ENCODE assay signal across 18 cellular contexts in genomic region chr7:21054427-21055133, GRCh38.
DNase-seq lines count a peak whose midpoint lies in the region; ATAC-seq and TF ChIP-seq lines count a peak whose summit lies in the region.
"Had no signal": no experiment of that assay in that cellular context is flagged by ENCODE, and none has a peak within 500 bp of the region (broad histone marks: within the 10 kb centered on the region; RNA-seq: fewer than 3 reads in every experiment).

No MANE protein-coding gene starts in this region.

- H3K4me3 Mint-ChIP-seq in MCF 10A (ENCODE audit: unreplicated experiment) = no peak overlapping the region
- H3K4me3 Mint-ChIP-seq: CD8-positive, alpha-beta memory T cell; T-cell had no signal

- H3K56ac ChIP-seq in mesendoderm (ENCODE audit: low read length) = no peak overlapping the region

- no peak for TF ChIP-seq POLR2A in breast epithelium (IDR thresholded peaks at IDR 0.05)

- no peaks in the 10 kb centered on the region for H3K4me1 Mint-ChIP-seq in MCF 10A (ENCODE audit: insufficient read depth, unreplicated experiment)
- H3K4me1 Mint-ChIP-seq: CD8-positive, alpha-beta memory T cell; T-cell had no signal

- ATAC-seq in GM21515 (IDR thresholded peaks at IDR 0.05; ENCODE audit: unreplicated experiment) = no peak
- ATAC-seq: T-cell had no signal

- H3K79me1 ChIP-seq in mesendoderm (ENCODE audit: low read length) = no peaks in the 10 kb centered on the region

- H3K27ac ChIP-seq in breast epithelium (no peak overlapping the region), mesendoderm (ENCODE audit: low read depth, low read length) (no peak overlapping the region)
- H3K27ac ChIP-seq: C4-2B, KMS-11 had no signal

- TF ChIP-seq CTCF in MCF 10A (IDR thresholded peaks at IDR 0.05; ENCODE audit: unreplicated experiment) (no peak), breast epithelium (IDR thresholded peaks at IDR 0.05) (no peak), GM10248 (IDR thresholded peaks at IDR 0.05; ENCODE audit: control extremely low read depth, extremely low read depth, low read depth, missing control alignments) (no peak)

- no peak overlapping the region for H2AK5ac ChIP-seq in mesendoderm (ENCODE audit: low read length)

- no TSS peak for BruUV-seq in MCF 10A (replicated peaks; lab: Mats Ljungman, UMichigan)

- no peak overlapping the region for H3K4me3 ChIP-seq in breast epithelium
- no peak overlapping the region for H3K4me3 ChIP-seq in mesendoderm (ENCODE audit: low read length)

- no peak overlapping the region for H3K4me2 ChIP-seq in mesendoderm (ENCODE audit: low read length)
- H3K4me2 ChIP-seq: KMS-11 had no signal

- no peak overlapping the region for H2BK5ac ChIP-seq in mesendoderm (ENCODE audit: low read length)

- CTCF ChIA-PET in MCF 10A (lab: Yijun Ruan, JAX) = interaction anchor here (0.5 to 0.8 kb wide), 4 partner anchors 14 to 349 kb away, joined by 3 to 6 read pairs (median 4); no protein-coding TSS in a partner anchor
- CTCF ChIA-PET in GM10248 (lab: Yijun Ruan, JAX) = interaction anchor here (1.9 kb wide), 1 partner anchor 12 kb away, joined by 5 read pairs; no protein-coding TSS in a partner anchor

- H3K9ac ChIP-seq in mesendoderm (ENCODE audit: low read length) = no peak overlapping the region
- H3K9ac ChIP-seq: KMS-11 had no signal

- H3K79me2 ChIP-seq in mesendoderm (ENCODE audit: control insufficient read depth, insufficient read depth, low read length) = no peaks in the 10 kb centered on the region

- H3K18ac ChIP-seq in mesendoderm (ENCODE audit: low read length) = no peak overlapping the region

- no peak overlapping the region for H4K5ac ChIP-seq in mesendoderm (ENCODE audit: low read length)

- peaks cover 0 to 8% of the 10 kb centered on the region in 2 donors for H3K9me3 ChIP-seq in breast epithelium

- no peak overlapping the region for H3K27ac Mint-ChIP-seq in MCF 10A (ENCODE audit: low read depth, unreplicated experiment)
- H3K27ac Mint-ChIP-seq: CD8-positive, alpha-beta memory T cell; T-cell had no signal

- no peaks in the 10 kb centered on the region for H3K27me3 ChIP-seq in breast epithelium
- no peaks in the 10 kb centered on the region for H3K27me3 ChIP-seq in mesendoderm (ENCODE audit: insufficient read depth, low read length, poor library complexity)

- H3K23ac ChIP-seq in mesendoderm (ENCODE audit: low read length) = no peak overlapping the region

- no peak overlapping the region for H2BK15ac ChIP-seq in mesendoderm (replicated peaks; ENCODE audit: low read depth)

- H3K9me3 Mint-ChIP-seq in MCF 10A (ENCODE audit: unreplicated experiment) = peaks cover 30% of the 10 kb centered on the region

- DNase-seq in MCF 10A (ENCODE audit: unreplicated experiment) (peak; percentile 13), breast epithelium (ENCODE audit: low spot score in 2 of 2) (no peak), astrocyte of the hippocampus (ENCODE audit: low read depth, low spot score) (peak; percentile 18), mesendoderm (peak; percentile 10), LoVo (ENCODE audit: low spot score) (no peak), GM10248 (ENCODE audit: extremely low spot score) (no peak), amygdala (lab: John Stamatoyannopoulos, UW) (no peak)
- DNase-seq: 8988T; CD8-positive, alpha-beta memory T cell; GDM1; IMR-90; NCI-H187 treated with DMSO at 0.1 percent for 48 hours; NCI-H510A; NCI-H748 treated with DMSO at 0.1 percent for 48 hours; T-cell had no signal

- H3K36me3 Mint-ChIP-seq in MCF 10A (ENCODE audit: insufficient read depth, unreplicated experiment) = peaks cover under 1% of the 10 kb centered on the region
- H3K36me3 Mint-ChIP-seq: CD8-positive, alpha-beta memory T cell; T-cell had no signal

- H3K27me3 Mint-ChIP-seq in MCF 10A (ENCODE audit: insufficient read depth, unreplicated experiment) = no peaks in the 10 kb centered on the region

- no peaks in the 10 kb centered on the region for H3K36me3 ChIP-seq in breast epithelium
- no peaks in the 10 kb centered on the region for H3K36me3 ChIP-seq in mesendoderm (ENCODE audit: control insufficient read depth, insufficient read depth, low read length)

- WGBS in mesendoderm (ENCODE audit: extremely low coverage, insufficient coverage, low lambda C conversion rate) = 100% methylated on average over 1 of the region's 6 CpGs

- no peak overlapping the region for H3K4ac ChIP-seq in mesendoderm (ENCODE audit: low read depth, low read length)

- H3K4me1 ChIP-seq in breast epithelium (no peaks in the 10 kb centered on the region), mesendoderm (ENCODE audit: control insufficient read depth, low read depth, low read length) (no peaks in the 10 kb centered on the region)

- intact Hi-C loops in MCF 10A (cut with micrococcal nuclease) = no loop called here
- intact Hi-C loops in breast epithelium (cut with DNase I; ENCODE audit: low total_unique reads) = no loop called here

- H4K8ac ChIP-seq in mesendoderm (ENCODE audit: low read depth, low read length) = no peak overlapping the region

- POLR2A ChIA-PET in MCF 10A (lab: Yijun Ruan, JAX) (interaction anchor here (0.6 to 0.7 kb wide), 3 partner anchors 14 to 122 kb away, joined by 3 read pairs; no protein-coding TSS in a partner anchor), GM10248 (lab: Yijun Ruan, JAX) (no interaction called here)

- no peak overlapping the region for H2BK120ac ChIP-seq in mesendoderm (ENCODE audit: low read depth, low read length)

Comparison
In these comparisons a context has a peak if more than half of its experiments do, and no peak if none do; other contexts are left out.
1. DNase-seq: peak in MCF 10A (single experiment), astrocyte of the hippocampus (single experiment) and mesendoderm (single experiment); none in breast epithelium (0 of 2), LoVo (single experiment), GM10248 (single experiment) and amygdala (0 of 56).